Comparison of ENCODE assay signal across 30 cellular contexts in genomic region chr16:53915452-53916160, GRCh38.
DNase-seq lines count a peak whose midpoint lies in the region; ATAC-seq and TF ChIP-seq lines count a peak whose summit lies in the region.
"Had no signal": no experiment of that assay in that cellular context is flagged by ENCODE, and none has a peak within 500 bp of the region (broad histone marks: within the 10 kb centered on the region; RNA-seq: fewer than 3 reads in every experiment).

No MANE protein-coding gene starts in this region.

- H3K27ac Mint-ChIP-seq in stimulated activated naive B cell treated with anti-CD40 and anti-IgM and Interleukin-4, amounts not matched to agents 10 μg/mL and 1 μg/mL and 100 μg/mL, for 72 hours: no peak overlapping the region
- H3K27ac Mint-ChIP-seq: activated CD4-positive, alpha-beta T cell treated with anti-CD3 and anti-CD28 coated beads for 36 hours; activated CD8-positive, alpha-beta T cell treated with anti-CD3 and anti-CD28 coated beads for 36 hours; activated naive CD4-positive, alpha-beta T cell treated with anti-CD3 and anti-CD28 coated beads, Interleukin-2, amount 50 U/mL, for 24 hours; memory B cell had no signal

- H4K20me1 ChIP-seq in KMS-11 (ENCODE audit: insufficient read depth): no peaks in the 10 kb centered on the region

- WGBS in right cardiac atrium: 71% methylated on average over 5 of the region's 5 CpGs

- H3K79me2 ChIP-seq in KMS-11 (ENCODE audit: insufficient read depth, low read depth): no peaks in the 10 kb centered on the region

- H2AFZ ChIP-seq in KMS-11 (ENCODE audit: low read depth): no peak overlapping the region

- intact Hi-C loops in right cardiac atrium (cut with DNase I): no loop called here

- H3K27ac ChIP-seq in KMS-11 (peak overlapping the region; percentile 23; the same call in 1 of the 2 replicates), right cardiac atrium (ENCODE audit: low read length) (peak overlapping the region; percentile 82)
- H3K27ac ChIP-seq: BLaER1 treated with 17β-estradiol and CSF1 and Interleukin-3, amounts not matched to agents 10 nM and 100 nM; gastrocnemius medialis; neutrophil; sigmoid colon; VCaP had no signal

- no peak overlapping the region for H3K4me2 ChIP-seq in KMS-11

- no peaks in the 10 kb centered on the region for H3K27me3 Mint-ChIP-seq in stimulated activated naive B cell treated with anti-CD40 and anti-IgM and Interleukin-4, amounts not matched to agents 10 μg/mL and 1 μg/mL and 100 μg/mL, for 72 hours
- H3K27me3 Mint-ChIP-seq: activated CD4-positive, alpha-beta T cell treated with anti-CD3 and anti-CD28 coated beads for 36 hours; activated CD8-positive, alpha-beta T cell treated with anti-CD3 and anti-CD28 coated beads for 36 hours; activated naive CD4-positive, alpha-beta T cell treated with anti-CD3 and anti-CD28 coated beads, Interleukin-2, amount 50 U/mL, for 24 hours; memory B cell had no signal

- DNase-seq in amniotic epithelial cell (ENCODE audit: low read depth) (peak; percentile 86), right cardiac atrium (no peak), non-pigmented ciliary epithelial cell (ENCODE audit: low read depth) (peak; percentile 17)
- no peak for DNase-seq in stimulated activated naive B cell treated with anti-CD40 and anti-IgM and Interleukin-4, amounts not matched to agents 10 μg/mL and 1 μg/mL and 100 μg/mL, for 72 hours
- no peak for DNase-seq in stimulated activated CD4-positive, alpha-beta T cell treated with anti-CD3 and anti-CD28 coated beads, Interleukin-2, amount 100 ng/mL, for 24 hours
- DNase-seq: activated CD4-positive, alpha-beta T cell treated with anti-CD3 and anti-CD28 coated beads for 36 hours; activated CD8-positive, alpha-beta memory T cell treated with anti-CD3 and anti-CD28 coated beads, Interleukin-2, amount 50 U/mL, for 48 hours; activated CD8-positive, alpha-beta T cell treated with anti-CD3 and anti-CD28 coated beads for 36 hours; aorta; Caco-2; cerebellar nuclear complex; DMS53; gastrocnemius medialis; GF-D8; left colon; NCI-H1436 treated with DMSO at 0.1 percent for 48 hours; NCI-H2107; NCI-H748 treated with DMSO at 0.1 percent for 48 hours; SHP77; sigmoid colon; stimulated activated CD4-positive, alpha-beta T cell treated with anti-CD3 and anti-CD28 coated beads, Interleukin-4, amount 100 ng/mL, for 24 hours; T-helper 9 cell; trophoblast cell had no signal

- peaks cover 0 to 4% of the 10 kb centered on the region in 2 donors for H3K36me3 Mint-ChIP-seq in stimulated activated naive B cell treated with anti-CD40 and anti-IgM and Interleukin-4, amounts not matched to agents 10 μg/mL and 1 μg/mL and 100 μg/mL, for 72 hours

- peaks cover 5% of the 10 kb centered on the region for H3K4me1 ChIP-seq in KMS-11 (ENCODE audit: low read depth, poor library complexity, severe bottlenecking)
- H3K4me1 ChIP-seq in right cardiac atrium (ENCODE audit: control insufficient read depth, insufficient read depth, low read length): peaks cover 11% of the 10 kb centered on the region

- H3K9me3 Mint-ChIP-seq in stimulated activated naive B cell treated with anti-CD40 and anti-IgM and Interleukin-4, amounts not matched to agents 10 μg/mL and 1 μg/mL and 100 μg/mL, for 72 hours: no peaks in the 10 kb centered on the region
- H3K9me3 Mint-ChIP-seq: activated CD8-positive, alpha-beta T cell treated with anti-CD3 and anti-CD28 coated beads for 36 hours; activated naive CD4-positive, alpha-beta T cell treated with anti-CD3 and anti-CD28 coated beads, Interleukin-2, amount 50 U/mL, for 24 hours; memory B cell had no signal

- H3K9me3 ChIP-seq in right cardiac atrium (ENCODE audit: control insufficient read depth, low read length): no peaks in the 10 kb centered on the region
- H3K9me3 ChIP-seq: BLaER1 treated with 17β-estradiol and CSF1 and Interleukin-3, amounts not matched to agents 10 nM and 100 nM; Caco-2; gastrocnemius medialis; neutrophil; sigmoid colon had no signal

- no peaks in the 10 kb centered on the region for H3K27me3 ChIP-seq in KMS-11 (ENCODE audit: insufficient read depth, low read depth)
- H3K27me3 ChIP-seq in right cardiac atrium (ENCODE audit: control insufficient read depth, insufficient read depth): no peaks in the 10 kb centered on the region
- H3K27me3 ChIP-seq: BLaER1 treated with 17β-estradiol and CSF1 and Interleukin-3, amounts not matched to agents 10 nM and 100 nM; gastrocnemius medialis; neutrophil; sigmoid colon had no signal

- peak in 1 of 2 donors; percentile 49 for ATAC-seq in right cardiac atrium
- no peak for ATAC-seq in GM18519 (IDR thresholded peaks at IDR 0.05; ENCODE audit: low FRiP score, unreplicated experiment)
- ATAC-seq in stimulated activated naive B cell treated with anti-CD40 and anti-IgM and Interleukin-4, amounts not matched to agents 10 μg/mL and 1 μg/mL and 100 μg/mL, for 72 hours (replicated peaks): no peak
- ATAC-seq: activated CD4-positive, alpha-beta T cell treated with anti-CD3 and anti-CD28 coated beads for 36 hours; activated CD8-positive, alpha-beta T cell treated with anti-CD3 and anti-CD28 coated beads for 36 hours; gastrocnemius medialis; left colon had no signal

- no peak overlapping the region for H3K4me3 ChIP-seq in KMS-11 (IDR thresholded peaks at IDR 0.05; ENCODE audit: insufficient read depth, low read depth, low read length)
- H3K4me3 ChIP-seq in right cardiac atrium (ENCODE audit: low read length): no peak overlapping the region
- H3K4me3 ChIP-seq: BLaER1 treated with 17β-estradiol and CSF1 and Interleukin-3, amounts not matched to agents 10 nM and 100 nM; gastrocnemius medialis; sigmoid colon had no signal

- no peak overlapping the region for H3K9ac ChIP-seq in KMS-11
- H3K9ac ChIP-seq: BLaER1 treated with 17β-estradiol and CSF1 and Interleukin-3, amounts not matched to agents 10 nM and 100 nM had no signal

- TF ChIP-seq CTCF in KMS-11 (conservative IDR thresholded peaks at IDR 0.05; ENCODE audit: low read depth, low read length): no peak

- peaks cover 3 to 5% of the 10 kb centered on the region in 2 donors for H3K4me1 Mint-ChIP-seq in stimulated activated naive B cell treated with anti-CD40 and anti-IgM and Interleukin-4, amounts not matched to agents 10 μg/mL and 1 μg/mL and 100 μg/mL, for 72 hours
- H3K4me1 Mint-ChIP-seq: memory B cell had no signal

- no peak overlapping the region for H3K4me3 Mint-ChIP-seq in stimulated activated naive B cell treated with anti-CD40 and anti-IgM and Interleukin-4, amounts not matched to agents 10 μg/mL and 1 μg/mL and 100 μg/mL, for 72 hours
- H3K4me3 Mint-ChIP-seq: activated CD4-positive, alpha-beta T cell treated with anti-CD3 and anti-CD28 coated beads for 36 hours; activated CD8-positive, alpha-beta T cell treated with anti-CD3 and anti-CD28 coated beads for 36 hours; activated naive CD4-positive, alpha-beta T cell treated with anti-CD3 and anti-CD28 coated beads, Interleukin-2, amount 50 U/mL, for 24 hours; memory B cell had no signal

- no peaks in the 10 kb centered on the region for H3K36me3 ChIP-seq in KMS-11 (ENCODE audit: insufficient read depth)
- H3K36me3 ChIP-seq: gastrocnemius medialis, neutrophil, sigmoid colon had no signal

Comparison
In these comparisons a context has a peak if more than half of its experiments do, and no peak if none do; other contexts are left out.
1. DNase-seq: peak in amniotic epithelial cell (single experiment) and non-pigmented ciliary epithelial cell (single experiment); none in right cardiac atrium (0 of 3), stimulated activated naive B cell treated with anti-CD40 and anti-IgM and Interleukin-4, amounts not matched to agents 10 μg/mL and 1 μg/mL and 100 μg/mL, for 72 hours (single experiment) and stimulated activated CD4-positive, alpha-beta T cell treated with anti-CD3 and anti-CD28 coated beads, Interleukin-2, amount 100 ng/mL, for 24 hours (0 of 2).